Comparison of ENCODE assay signal across 12 cellular contexts in genomic region chr9:38016375-38017120, GRCh38. TPM values are rescaled to one million over a fixed set of nuclear protein-coding genes. Genes with fewer than 3 reads are reported as not detected.
A peak's percentile ranks its signal among the peaks of the same experiment; 100 is the strongest.
DNase-seq lines count a peak whose midpoint lies in the region; ATAC-seq and TF ChIP-seq lines count a peak whose summit lies in the region.
"Had no signal": no experiment of that assay in that cellular context is flagged by ENCODE, and none has a peak within 500 bp of the region (broad histone marks: within the 10 kb centered on the region; RNA-seq: fewer than 3 reads in every experiment).

No MANE protein-coding gene starts in this region.

- H3K4me3 ChIP-seq in ascending aorta (peak overlapping the region in 1 of 2 donors; percentile 41), left ventricle myocardium inferior (no peak overlapping the region)

- H3K36me3 ChIP-seq in ascending aorta = peaks cover 0 to 8% of the 10 kb centered on the region in 2 donors
- peaks cover 4% of the 10 kb centered on the region for H3K36me3 ChIP-seq in left ventricle myocardium inferior

- H3K4me1 ChIP-seq in ascending aorta = peaks cover 29 to 41% of the 10 kb centered on the region in 2 donors
- H3K4me1 ChIP-seq in left ventricle myocardium inferior = peaks cover 65% of the 10 kb centered on the region

- TF ChIP-seq CTCF in ascending aorta (IDR thresholded peaks at IDR 0.05) (no peak), left ventricle myocardium inferior (IDR thresholded peaks at IDR 0.05; ENCODE audit: borderline replicate concordance) (no peak)

- ATAC-seq in HG02973 (IDR thresholded peaks at IDR 0.05; ENCODE audit: unreplicated experiment) (no peak), GM18858 (IDR thresholded peaks at IDR 0.05; ENCODE audit: unreplicated experiment) (no peak), GM19397 (IDR thresholded peaks at IDR 0.05; ENCODE audit: unreplicated experiment) (no peak), HG03097 (IDR thresholded peaks at IDR 0.05; ENCODE audit: low FRiP score, unreplicated experiment) (no peak)

- H3K9me3 ChIP-seq in ascending aorta = no peaks in the 10 kb centered on the region
- H3K9me3 ChIP-seq in left ventricle myocardium inferior (replicated peaks) = no peaks in the 10 kb centered on the region

- DNase-seq in EH (ENCODE audit: low read depth) = peak; percentile 92
- no peak for DNase-seq in ascending aorta (ENCODE audit: low spot score in 2 of 2)
- DNase-seq in left ventricle myocardium inferior = no peak
- peak; percentile 82 for DNase-seq in renal cortical epithelial cell (ENCODE audit: low read depth)
- DNase-seq: activated CD4-positive, alpha-beta T cell treated with anti-CD3 and anti-CD28 coated beads, Interleukin-2, amount 50 U/mL, for 1 hour; effector CD8-positive, alpha-beta T cell; NCI-H748 treated with DMSO at 0.1 percent for 48 hours had no signal

- H3K27me3 ChIP-seq in ascending aorta = no peaks in the 10 kb centered on the region
- no peaks in the 10 kb centered on the region for H3K27me3 ChIP-seq in left ventricle myocardium inferior (ENCODE audit: low read depth)

- H3K27ac ChIP-seq in ascending aorta (peak overlapping the region; percentile 58), left ventricle myocardium inferior (replicated peaks) (peak overlapping the region; percentile 74)
- H3K27ac ChIP-seq: HL-60 had no signal

- intact Hi-C loops in ascending aorta (cut with DNase I) = loop anchor here (1.0 to 5.0 kb wide), 4 partner anchors 52 to 112 kb away; partner anchors contain the start of gene SLC25A51
- intact Hi-C loops in left ventricle myocardium inferior (cut with micrococcal nuclease) = no loop called here

RNA-seq across cellular contexts. Expression of gene SHB, which starts 52.5 kb away (rescaled TPM):
- total RNA-seq in ascending aorta (77.8 TPM), left ventricle myocardium inferior (19.4 TPM), renal cortical epithelial cell (36.6 and 37.3 TPM in 2 replicates)

Comparison
In these comparisons a context has a peak if more than half of its experiments do, and no peak if none do; other contexts are left out.
1. DNase-seq: peak in EH (single experiment) and renal cortical epithelial cell (single experiment); none in ascending aorta (0 of 2) and left ventricle myocardium inferior (single experiment).